ENCODE assay signal across 1 cellular context in genomic region chr13:112068531-112069062, GRCh38.
TF ChIP-seq lines count a peak whose summit lies in the region.

No MANE protein-coding gene starts in this region.

TF ChIP-seq in HepG2, 621 proteins besides CTCF, POLR2A, EP300 and RAD21:
- TF ChIP-seq, protein P1, sequence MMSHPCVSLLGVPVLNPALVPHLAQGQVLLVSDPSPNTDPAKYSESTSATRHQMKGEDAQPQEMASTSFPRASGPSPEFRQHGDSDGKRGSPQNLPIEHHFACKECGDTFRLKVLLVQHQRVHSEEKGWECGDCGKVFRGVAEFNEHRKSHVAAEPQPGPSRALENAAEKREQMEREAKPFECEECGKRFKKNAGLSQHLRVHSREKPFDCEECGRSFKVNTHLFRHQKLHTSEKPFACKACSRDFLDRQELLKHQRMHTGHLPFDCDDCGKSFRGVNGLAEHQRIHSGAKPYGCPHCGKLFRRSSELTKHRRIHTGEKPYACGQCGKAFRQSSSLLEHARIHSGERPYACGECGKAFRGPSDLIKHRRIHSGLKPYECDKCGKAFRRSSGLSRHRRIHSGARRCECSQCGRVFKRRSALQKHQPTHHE (CRISPR knock-in tag; IDR thresholded peaks at IDR 0.05; ENCODE audit: borderline replicate concordance), result no peak
- TF ChIP-seq TBX3 (IDR thresholded peaks at IDR 0.05; ENCODE audit: borderline replicate concordance), result no peak
- TF ChIP-seq, protein P2, sequence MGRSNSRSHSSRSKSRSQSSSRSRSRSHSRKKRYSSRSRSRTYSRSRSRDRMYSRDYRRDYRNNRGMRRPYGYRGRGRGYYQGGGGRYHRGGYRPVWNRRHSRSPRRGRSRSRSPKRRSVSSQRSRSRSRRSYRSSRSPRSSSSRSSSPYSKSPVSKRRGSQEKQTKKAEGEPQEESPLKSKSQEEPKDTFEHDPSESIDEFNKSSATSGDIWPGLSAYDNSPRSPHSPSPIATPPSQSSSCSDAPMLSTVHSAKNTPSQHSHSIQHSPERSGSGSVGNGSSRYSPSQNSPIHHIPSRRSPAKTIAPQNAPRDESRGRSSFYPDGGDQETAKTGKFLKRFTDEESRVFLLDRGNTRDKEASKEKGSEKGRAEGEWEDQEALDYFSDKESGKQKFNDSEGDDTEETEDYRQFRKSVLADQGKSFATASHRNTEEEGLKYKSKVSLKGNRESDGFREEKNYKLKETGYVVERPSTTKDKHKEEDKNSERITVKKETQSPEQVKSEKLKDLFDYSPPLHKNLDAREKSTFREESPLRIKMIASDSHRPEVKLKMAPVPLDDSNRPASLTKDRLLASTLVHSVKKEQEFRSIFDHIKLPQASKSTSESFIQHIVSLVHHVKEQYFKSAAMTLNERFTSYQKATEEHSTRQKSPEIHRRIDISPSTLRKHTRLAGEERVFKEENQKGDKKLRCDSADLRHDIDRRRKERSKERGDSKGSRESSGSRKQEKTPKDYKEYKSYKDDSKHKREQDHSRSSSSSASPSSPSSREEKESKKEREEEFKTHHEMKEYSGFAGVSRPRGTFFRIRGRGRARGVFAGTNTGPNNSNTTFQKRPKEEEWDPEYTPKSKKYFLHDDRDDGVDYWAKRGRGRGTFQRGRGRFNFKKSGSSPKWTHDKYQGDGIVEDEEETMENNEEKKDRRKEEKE (IDR thresholded peaks at IDR 0.05), result no peak
- TF ChIP-seq ZNF589 (CRISPR knock-in tag; conservative IDR thresholded peaks at IDR 0.05), result no peak
- TF ChIP-seq KAT7 (CRISPR knock-in tag; IDR thresholded peaks at IDR 0.05; ENCODE audit: borderline replicate concordance), result no peak
